In the genomic region with DNA sequence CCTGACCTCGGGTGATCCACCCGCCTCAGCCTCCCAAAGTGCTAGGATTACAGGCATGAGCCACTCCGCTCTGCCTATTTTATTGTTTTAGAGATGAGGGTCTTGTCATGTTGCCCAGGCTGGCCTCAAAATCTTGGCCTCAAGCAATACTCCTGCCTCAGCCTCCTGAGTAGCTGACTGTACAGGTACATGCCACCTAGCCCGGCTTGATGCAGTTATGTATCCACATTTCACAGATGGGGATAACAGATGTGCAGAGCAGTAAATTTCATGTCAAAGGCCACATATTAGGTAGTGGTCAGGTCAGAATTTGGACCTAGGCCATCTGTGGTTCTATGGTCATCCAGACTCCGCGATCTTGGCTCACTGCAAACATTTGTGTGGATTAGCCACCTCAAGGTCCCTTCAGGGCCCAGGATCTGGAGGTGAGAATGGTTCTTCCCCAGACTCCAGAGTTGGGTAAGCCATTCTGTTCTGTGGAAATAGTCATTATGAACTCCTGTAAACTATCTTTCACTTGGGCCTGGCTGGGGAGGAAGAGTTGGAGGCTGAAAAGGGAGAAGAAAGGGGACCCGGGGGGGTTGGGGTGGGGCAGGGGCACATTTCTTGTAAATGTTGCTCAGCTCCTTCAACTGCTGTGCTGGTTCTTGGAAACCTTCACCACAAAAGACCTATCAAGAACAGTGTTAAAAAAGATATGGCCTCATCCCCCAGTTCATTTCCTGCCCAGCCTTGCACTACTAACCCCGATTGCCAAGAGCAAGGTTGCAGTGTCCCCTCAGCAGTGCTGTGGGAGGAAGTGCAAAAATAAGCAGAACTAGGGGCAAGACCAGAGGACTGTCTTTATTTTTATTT, we compare ENCODE assay signal across 8 cellular contexts. TPM values are rescaled to one million over a fixed set of nuclear protein-coding genes. Genes with fewer than 3 reads are reported as not detected.
DNase-seq lines count a peak whose midpoint lies in the region; ATAC-seq and TF ChIP-seq lines count a peak whose summit lies in the region.

No MANE protein-coding gene starts in this region.

- no peak overlapping the region for H2AFZ ChIP-seq in hepatocyte

- H3K9me3 ChIP-seq in hepatocyte (ENCODE audit: low read depth) = no peaks in the 10 kb centered on the region

- peak overlapping the region; percentile 96 for H3K27ac Mint-ChIP-seq in activated CD4-positive, alpha-beta memory T cell treated with anti-CD3 and anti-CD28 coated beads for 36 hours

- no peak overlapping the region for H3K4me3 ChIP-seq in hepatocyte

- H3K9me3 Mint-ChIP-seq in activated CD4-positive, alpha-beta memory T cell treated with anti-CD3 and anti-CD28 coated beads for 36 hours = peaks cover 5% of the 10 kb centered on the region

- H3K27me3 Mint-ChIP-seq in activated CD4-positive, alpha-beta memory T cell treated with anti-CD3 and anti-CD28 coated beads for 36 hours = no peaks in the 10 kb centered on the region

- 87% methylated on average over 8 of the region's 8 CpGs for WGBS in hepatocyte (ENCODE audit: low lambda C conversion rate, missing lambda C conversion rate)

- H3K79me2 ChIP-seq in hepatocyte = no peaks in the 10 kb centered on the region

- H3K4me3 Mint-ChIP-seq in activated CD4-positive, alpha-beta memory T cell treated with anti-CD3 and anti-CD28 coated beads for 36 hours = peak overlapping the region; percentile 48

- ATAC-seq in left ventricle myocardium superior = peak; percentile 81
- no peak for ATAC-seq in GM21381 (IDR thresholded peaks at IDR 0.05; ENCODE audit: unreplicated experiment)
- ATAC-seq in HG02938 (IDR thresholded peaks at IDR 0.05; ENCODE audit: unreplicated experiment) = no peak

- no peak overlapping the region for H3K4me2 ChIP-seq in hepatocyte

- H3K9me2 ChIP-seq in hepatocyte (replicated peaks; ENCODE audit: insufficient read depth) = no peaks in the 10 kb centered on the region

- no peak overlapping the region for H3K27ac ChIP-seq in hepatocyte

- POLR2A ChIA-PET in activated CD4-positive, alpha-beta memory T cell treated with anti-CD3 and anti-CD28 coated beads for 36 hours (lab: Charles Lee) = interaction anchor here (1.0 to 1.5 kb wide), 2 partner anchors 10 to 11 kb away, joined by 3 to 9 read pairs; no protein-coding TSS in a partner anchor

- CTCF ChIA-PET in activated CD4-positive, alpha-beta memory T cell treated with anti-CD3 and anti-CD28 coated beads for 36 hours (lab: Charles Lee) = interaction anchor here (0.6 to 16.6 kb wide), 10 partner anchors 10 to 551 kb away, joined by 3 to 560 read pairs (median 5); no protein-coding TSS in a partner anchor

- no peaks in the 10 kb centered on the region for H3K4me1 ChIP-seq in hepatocyte (ENCODE audit: insufficient read depth)

- DNase-seq in Kasumi-1 (lab: John Stamatoyannopoulos, UW) (peak; percentile 98 to 99), left ventricle myocardium superior (no peak), hepatocyte (ENCODE audit: low spot score) (no peak), RKO (ENCODE audit: low spot score) (no peak)
- DNase-seq in activated CD4-positive, alpha-beta memory T cell treated with anti-CD3 and anti-CD28 coated beads for 36 hours = peak; percentile 82
- peak; percentile 55 to 66 for DNase-seq in stimulated activated CD8-positive, alpha-beta memory T cell treated with anti-CD3 and anti-CD28 coated beads, Interleukin-7, amount 100 ng/mL, for 4 hours (ENCODE audit: low read depth in 2 of 2)

- peaks cover 55% of the 10 kb centered on the region for H3K4me1 Mint-ChIP-seq in activated CD4-positive, alpha-beta memory T cell treated with anti-CD3 and anti-CD28 coated beads for 36 hours (ENCODE audit: low read depth)

- intact Hi-C loops in activated CD4-positive, alpha-beta memory T cell treated with anti-CD3 and anti-CD28 coated beads for 36 hours (cut with micrococcal nuclease) = loop anchor here (1.0 to 2.0 kb wide), 4 partner anchors 10 to 135 kb away; no protein-coding TSS in a partner anchor
- intact Hi-C loops in left ventricle myocardium superior (cut with micrococcal nuclease) = no loop called here

- TF ChIP-seq CTCF in hepatocyte (IDR thresholded peaks at IDR 0.05; ENCODE audit: poor library complexity) = no peak

- no peaks in the 10 kb centered on the region for H3K36me3 ChIP-seq in hepatocyte (replicated peaks; ENCODE audit: insufficient read depth, low read depth)

- H3K36me3 Mint-ChIP-seq in activated CD4-positive, alpha-beta memory T cell treated with anti-CD3 and anti-CD28 coated beads for 36 hours = peaks cover 4% of the 10 kb centered on the region

- no peaks in the 10 kb centered on the region for H4K20me1 ChIP-seq in hepatocyte (ENCODE audit: insufficient read depth, poor library complexity, severe bottlenecking)

- no peaks in the 10 kb centered on the region for H3K27me3 ChIP-seq in hepatocyte

RNA-seq across cellular contexts. Expression of gene PIM1, which starts 13.0 kb away (rescaled TPM):
- 100 to 1,000 TPM; 204 TPM for total RNA-seq in activated CD4-positive, alpha-beta memory T cell treated with anti-CD3 and anti-CD28 coated beads for 36 hours
- total RNA-seq in left ventricle myocardium superior = 35.0 TPM
- total RNA-seq in hepatocyte = 71.3 and 81.0 TPM in 2 replicates
- 96.6 and 99.1 TPM in 2 replicates for polyA plus RNA-seq in hepatocyte

Comparison
In these comparisons a context has a peak if more than half of its experiments do, and no peak if none do; other contexts are left out.
1. DNase-seq: peak in Kasumi-1 (2 of 2), activated CD4-positive, alpha-beta memory T cell treated with anti-CD3 and anti-CD28 coated beads for 36 hours (single experiment) and stimulated activated CD8-positive, alpha-beta memory T cell treated with anti-CD3 and anti-CD28 coated beads, Interleukin-7, amount 100 ng/mL, for 4 hours (2 of 2); none in left ventricle myocardium superior (single experiment), hepatocyte (single experiment) and RKO (single experiment).